ENCODE assay signal across 1 cellular context in the genomic region with DNA sequence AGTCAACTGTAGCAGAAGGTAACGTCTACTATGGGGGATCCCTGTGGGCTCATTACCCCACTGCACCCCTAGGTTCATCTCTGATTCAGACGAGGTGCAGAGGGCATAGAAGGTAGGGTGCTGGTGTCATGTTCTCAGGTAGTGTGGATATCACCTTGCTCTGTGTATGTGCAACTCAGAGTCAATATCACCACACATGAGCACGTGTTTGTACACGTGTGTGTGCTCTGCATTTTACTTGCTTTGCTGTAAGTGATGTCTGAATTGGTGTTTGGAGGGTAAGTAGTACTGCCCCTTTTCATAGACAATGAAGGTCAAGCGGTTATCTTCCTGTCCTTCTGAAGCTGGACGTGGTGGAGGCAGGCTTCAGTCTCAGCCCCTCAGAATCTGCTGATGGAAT.
TF ChIP-seq lines count a peak whose summit lies in the region.

No MANE protein-coding gene starts in this region.

TF ChIP-seq in HepG2, 621 proteins besides CTCF, POLR2A, EP300 and RAD21:
- TF ChIP-seq FOXC1 (CRISPR knock-in tag; IDR thresholded peaks at IDR 0.05; ENCODE audit: borderline replicate concordance) = no peak
- TF ChIP-seq PLRG1 (conservative IDR thresholded peaks at IDR 0.05) = no peak
- no peak for TF ChIP-seq ZNF713 (CRISPR knock-in tag; IDR thresholded peaks at IDR 0.05)
- TF ChIP-seq, protein P1, sequence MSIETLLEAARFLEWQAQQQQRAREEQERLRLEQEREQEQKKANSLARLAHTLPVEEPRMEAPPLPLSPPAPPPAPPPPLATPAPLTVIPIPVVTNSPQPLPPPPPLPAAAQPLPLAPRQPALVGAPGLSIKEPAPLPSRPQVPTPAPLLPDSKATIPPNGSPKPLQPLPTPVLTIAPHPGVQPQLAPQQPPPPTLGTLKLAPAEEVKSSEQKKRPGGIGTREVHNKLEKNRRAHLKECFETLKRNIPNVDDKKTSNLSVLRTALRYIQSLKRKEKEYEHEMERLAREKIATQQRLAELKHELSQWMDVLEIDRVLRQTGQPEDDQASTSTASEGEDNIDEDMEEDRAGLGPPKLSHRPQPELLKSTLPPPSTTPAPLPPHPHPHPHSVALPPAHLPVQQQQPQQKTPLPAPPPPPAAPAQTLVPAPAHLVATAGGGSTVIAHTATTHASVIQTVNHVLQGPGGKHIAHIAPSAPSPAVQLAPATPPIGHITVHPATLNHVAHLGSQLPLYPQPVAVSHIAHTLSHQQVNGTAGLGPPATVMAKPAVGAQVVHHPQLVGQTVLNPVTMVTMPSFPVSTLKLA (IDR thresholded peaks at IDR 0.05) = peak; percentile 97
